In the genomic region with DNA sequence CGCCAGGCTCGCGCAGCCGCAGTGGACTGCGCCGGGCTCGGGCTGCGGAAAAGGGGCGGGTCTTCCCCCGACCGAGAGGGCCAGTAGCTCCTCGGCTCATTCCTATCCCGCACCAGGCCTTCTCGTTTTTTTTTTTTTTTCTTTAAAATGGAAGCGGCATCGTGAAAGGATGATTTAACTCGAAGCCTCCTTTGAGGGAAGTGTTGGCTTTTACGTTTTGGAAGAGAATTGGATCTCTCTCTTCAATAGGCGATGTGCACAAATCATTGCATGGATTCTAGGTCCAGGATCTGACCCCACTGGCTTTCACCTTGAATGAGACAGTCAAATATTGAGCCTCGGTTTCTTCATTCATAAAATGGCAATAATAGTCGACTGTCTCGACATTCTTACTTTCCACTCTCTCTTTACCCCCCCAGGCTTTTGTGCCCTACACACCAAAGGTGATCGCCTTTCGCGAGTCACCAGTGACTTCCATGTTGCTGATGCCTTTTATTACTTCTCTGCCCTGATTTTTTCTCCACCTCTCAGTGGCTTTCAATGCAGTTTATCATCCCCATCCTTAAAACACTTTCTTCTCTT, we compare ENCODE assay signal across 8 cellular contexts. TPM values are rescaled to one million over a fixed set of nuclear protein-coding genes. Genes with fewer than 3 reads are reported as not detected.
DNase-seq lines count a peak whose midpoint lies in the region; ATAC-seq and TF ChIP-seq lines count a peak whose summit lies in the region.

No MANE protein-coding gene starts in this region.

- H3K9me3 ChIP-seq in HUES6 (ENCODE audit: control insufficient read depth, insufficient read depth, low read depth, low read length) (no peaks in the 10 kb centered on the region), prostate gland (no peaks in the 10 kb centered on the region)

- intact Hi-C loops in prostate gland (cut with DNase I), result no loop called here

- H3K27ac Mint-ChIP-seq in T-helper 2 cell treated with Interferon-gamma antibody and Interleukin-4, amounts not matched to agents 5 μg/mL and 100 μg/mL, for 36 hours, result peak overlapping the region; percentile 75

- no peak overlapping the region for H3K9ac ChIP-seq in HUES6 (ENCODE audit: low read length)

- no peak for TF ChIP-seq POLR2A in prostate gland (IDR thresholded peaks at IDR 0.05)

- H3K4me3 ChIP-seq in HUES6 (ENCODE audit: low read depth, low read length), result peak overlapping the region; percentile 76
- H3K4me3 ChIP-seq in WI38 (ENCODE audit: low read depth, low read length), result peak overlapping the region; percentile 82
- H3K4me3 ChIP-seq in foreskin fibroblast (ENCODE audit: low read depth in 1 of 2, low read length in 2 of 2), result peak overlapping the region; percentile 68 to 86
- peak overlapping the region; percentile 85 to 98 for H3K4me3 ChIP-seq in prostate gland

- H3K27me3 Mint-ChIP-seq in T-helper 2 cell treated with Interferon-gamma antibody and Interleukin-4, amounts not matched to agents 5 μg/mL and 100 μg/mL, for 36 hours (ENCODE audit: low read depth), result peaks cover 22% of the 10 kb centered on the region

- H3K4me3 Mint-ChIP-seq in T-helper 2 cell treated with Interferon-gamma antibody and Interleukin-4, amounts not matched to agents 5 μg/mL and 100 μg/mL, for 36 hours, result peak overlapping the region; percentile 75

- WGBS in prostate gland, result 18% methylated on average over 25 of the region's 25 CpGs

- no peaks in the 10 kb centered on the region for H3K36me3 ChIP-seq in HUES6 (ENCODE audit: control insufficient read depth, insufficient read depth, low read length)
- no peaks in the 10 kb centered on the region for H3K36me3 ChIP-seq in prostate gland

- no peaks in the 10 kb centered on the region for H3K9me3 Mint-ChIP-seq in T-helper 2 cell treated with Interferon-gamma antibody and Interleukin-4, amounts not matched to agents 5 μg/mL and 100 μg/mL, for 36 hours

- no peak for DNase-seq in T-helper 2 cell treated with Interferon-gamma antibody and Interleukin-4, amounts not matched to agents 5 μg/mL and 100 μg/mL, for 36 hours (ENCODE audit: low spot score)
- DNase-seq in T-helper 2 cell, result no peak
- peak; percentile 64 to 88 for DNase-seq in foreskin fibroblast
- DNase-seq in prostate gland (ENCODE audit: low spot score), result no peak
- no peak for DNase-seq in stimulated activated CD4-positive, alpha-beta T cell treated with anti-CD3 and anti-CD28 coated beads, Interleukin-4, amount 100 ng/mL, for 4 hours

- no peak overlapping the region for H3K27ac ChIP-seq in HUES6 (ENCODE audit: low read depth, low read length)
- H3K27ac ChIP-seq in prostate gland, result peak overlapping the region; percentile 83 to 86

- H3K4me1 Mint-ChIP-seq in T-helper 2 cell treated with Interferon-gamma antibody and Interleukin-4, amounts not matched to agents 5 μg/mL and 100 μg/mL, for 36 hours (ENCODE audit: low read depth), result peaks cover 12% of the 10 kb centered on the region

- H3K4me1 ChIP-seq in HUES6 (ENCODE audit: control insufficient read depth, insufficient read depth, low read length) (peaks cover 12% of the 10 kb centered on the region; the same call in 1 of the 2 replicates), prostate gland (replicated peaks) (peaks cover 3% of the 10 kb centered on the region)

- ATAC-seq in HG02973 (IDR thresholded peaks at IDR 0.05; ENCODE audit: unreplicated experiment), result no peak

- H3K27me3 ChIP-seq in HUES6 (ENCODE audit: control insufficient read depth, insufficient read depth, low read length) (peaks cover 26% of the 10 kb centered on the region), prostate gland (replicated peaks; ENCODE audit: insufficient read depth) (no peaks in the 10 kb centered on the region)

- TF ChIP-seq CTCF in WI38 (IDR thresholded peaks at IDR 0.05; ENCODE audit: low read depth, low read length) (no peak), foreskin fibroblast (IDR thresholded peaks at IDR 0.05; ENCODE audit: low read depth, low read length) (no peak), prostate gland (IDR thresholded peaks at IDR 0.05) (no peak)

- peaks cover 7% of the 10 kb centered on the region for H3K36me3 Mint-ChIP-seq in T-helper 2 cell treated with Interferon-gamma antibody and Interleukin-4, amounts not matched to agents 5 μg/mL and 100 μg/mL, for 36 hours (ENCODE audit: low read depth)

RNA-seq across cellular contexts. Expression of a gene that starts 0.3 kb away (rescaled TPM):
- 10 to 100 TPM in 1 of 2 donors, 1 to 10 TPM in 1; 9.0 to 14.1 TPM for total RNA-seq in prostate gland

Comparison
In these comparisons a context has a peak if more than half of its experiments do, and no peak if none do; other contexts are left out.
1. DNase-seq: peak in foreskin fibroblast (2 of 2); none in T-helper 2 cell treated with Interferon-gamma antibody and Interleukin-4, amounts not matched to agents 5 μg/mL and 100 μg/mL, for 36 hours (single experiment), T-helper 2 cell (0 of 5), prostate gland (single experiment) and stimulated activated CD4-positive, alpha-beta T cell treated with anti-CD3 and anti-CD28 coated beads, Interleukin-4, amount 100 ng/mL, for 4 hours (0 of 2).
2. Peak in every context shown above with its lines, with median percentiles within 50 percentile points of each other: H3K4me3 ChIP-seq.